Comparison of ENCODE assay signal across 1 cellular context in the genomic region with DNA sequence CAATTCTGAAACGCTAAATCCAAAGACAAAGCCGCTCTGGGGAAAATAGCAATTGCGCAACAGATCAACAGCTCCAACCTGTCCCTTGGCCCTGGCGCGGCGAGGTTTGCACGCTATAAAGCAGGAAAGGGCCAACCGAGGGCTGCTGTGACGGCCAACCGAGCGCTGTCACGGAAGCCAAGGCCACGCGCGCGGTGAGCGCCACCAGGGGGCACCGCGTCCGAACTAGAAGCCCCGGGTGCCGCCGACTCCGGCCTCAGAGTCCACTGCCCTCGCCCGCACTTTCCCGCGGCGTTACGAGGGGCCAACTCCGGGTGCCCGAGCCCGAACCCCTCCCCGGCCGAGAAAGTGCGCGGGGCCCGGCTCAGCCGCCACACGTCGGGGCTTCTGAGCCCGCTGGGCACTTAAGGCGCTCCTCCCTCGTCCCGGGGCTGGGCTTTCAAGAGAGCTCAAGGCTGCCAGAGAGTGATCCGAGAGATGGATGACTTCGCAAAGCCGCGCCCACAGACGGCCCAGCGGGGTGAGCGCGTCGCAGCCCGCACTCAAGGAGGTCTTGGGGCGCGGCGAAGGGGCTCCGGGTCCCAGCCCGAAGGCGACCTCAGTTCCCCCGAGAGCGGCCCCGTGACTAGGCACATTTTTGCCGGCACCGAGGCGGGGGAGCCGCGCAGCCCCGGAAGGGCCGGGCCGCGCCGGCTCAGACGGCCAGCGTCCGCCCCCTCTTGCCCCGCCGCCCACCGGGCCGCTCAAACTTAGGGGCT.
TF ChIP-seq lines count a peak whose summit lies in the region.

No MANE protein-coding gene starts in this region.

TF ChIP-seq in HepG2, 621 proteins besides CTCF, POLR2A, EP300 and RAD21 (continued from another document and continues in another):
- TF ChIP-seq ZNF276 (CRISPR knock-in tag; IDR thresholded peaks at IDR 0.05; ENCODE audit: low read depth) (0 out of 2 replicates have a peak, but pooled peaks have one; percentile 58), ZBTB38 (CRISPR knock-in tag; IDR thresholded peaks at IDR 0.05) (peak; percentile 95), YEATS2 (CRISPR knock-in tag; IDR thresholded peaks at IDR 0.05; ENCODE audit: borderline replicate concordance) (peak; percentile 87), CENPT (CRISPR knock-in tag; IDR thresholded peaks at IDR 0.05; ENCODE audit: low read depth) (peak; percentile 79; the same call in 1 of the 2 replicates), IRF9 (CRISPR knock-in tag; IDR thresholded peaks at IDR 0.05; ENCODE audit: borderline replicate concordance) (peak; percentile 94), ZNF597 (CRISPR knock-in tag; IDR thresholded peaks at IDR 0.05) (no peak), KDM1A (CRISPR knock-in tag; IDR thresholded peaks at IDR 0.05) (no peak; the same call in 1 of the 2 replicates), ZNF530 (CRISPR knock-in tag; IDR thresholded peaks at IDR 0.05; ENCODE audit: low read depth) (peak; percentile 81; the same call in 1 of the 2 replicates), ZNF562 (CRISPR knock-in tag; IDR thresholded peaks at IDR 0.05; ENCODE audit: borderline replicate concordance) (no peak), NFYC (CRISPR knock-in tag; IDR thresholded peaks at IDR 0.05) (peak; percentile 36; the same call in 1 of the 2 replicates), ZNF639 (CRISPR knock-in tag; conservative IDR thresholded peaks at IDR 0.05) (peak; percentile 88), HNRNPH1 (optimal IDR thresholded peaks at IDR 0.05; ENCODE audit: low read depth, low read length) (no peak), ZFYVE20 (CRISPR knock-in tag; IDR thresholded peaks at IDR 0.05; ENCODE audit: borderline replicate concordance, low read depth) (no peak), IRF1 (CRISPR knock-in tag; IDR thresholded peaks at IDR 0.05; ENCODE audit: low read depth) (peak; percentile 88; the same call in 1 of the 2 replicates), RERE (CRISPR knock-in tag; IDR thresholded peaks at IDR 0.05; ENCODE audit: low read depth) (peak; percentile 65), MBNL3 (CRISPR knock-in tag; conservative IDR thresholded peaks at IDR 0.05) (no peak), PHB2 (IDR thresholded peaks at IDR 0.05; ENCODE audit: partially characterized antibody) (no peak), TARDBP (CRISPR knock-in tag; IDR thresholded peaks at IDR 0.05) (peak; percentile 98), NONO (IDR thresholded peaks at IDR 0.05) (no peak), NONO (CRISPR knock-in tag; conservative IDR thresholded peaks at IDR 0.05) (peak; percentile 100), FIP1L1 (IDR thresholded peaks at IDR 0.05; ENCODE audit: borderline replicate concordance, insufficient read depth, low read depth, low read length) (0 out of 2 replicates have a peak, but pooled peaks have one; percentile 60), ZNF331 (CRISPR knock-in tag; IDR thresholded peaks at IDR 0.05) (peak; percentile 96), UBTF (CRISPR knock-in tag; IDR thresholded peaks at IDR 0.05) (peak; percentile 100), SIX4 (CRISPR knock-in tag; IDR thresholded peaks at IDR 0.05) (peak; percentile 66), ZMAT5 (CRISPR knock-in tag; IDR thresholded peaks at IDR 0.05; ENCODE audit: borderline replicate concordance, low read depth) (0 out of 2 replicates have a peak, but pooled peaks have one; percentile 66), ZNF263 (CRISPR knock-in tag; IDR thresholded peaks at IDR 0.05) (peak; percentile 52), GFI1 (CRISPR knock-in tag; IDR thresholded peaks at IDR 0.05; ENCODE audit: borderline replicate concordance) (peak; percentile 39; the same call in 1 of the 2 replicates), ZNF879 (CRISPR knock-in tag; IDR thresholded peaks at IDR 0.05) (no peak), ZNF253 (CRISPR knock-in tag; IDR thresholded peaks at IDR 0.05; ENCODE audit: borderline replicate concordance) (peak; percentile 85; the same call in 1 of the 2 replicates), ZNF274 (CRISPR knock-in tag; IDR thresholded peaks at IDR 0.05) (peak; percentile 93), GABPA (IDR thresholded peaks at IDR 0.05; ENCODE audit: low read depth, low read length) (no peak), GABPA (CRISPR knock-in tag; IDR thresholded peaks at IDR 0.05; ENCODE audit: low read depth) (peak; percentile 64), PCBP2 (optimal IDR thresholded peaks at IDR 0.05; ENCODE audit: low read depth, low read length, poor library complexity, severe bottlenecking) (no peak), RBFOX2 (IDR thresholded peaks at IDR 0.05; ENCODE audit: low read depth, low read length) (peak; percentile 94), SIN3A (IDR thresholded peaks at IDR 0.05; ENCODE audit: borderline replicate concordance, low read depth, low read length) (peak; percentile 98), MAF1 (CRISPR knock-in tag; IDR thresholded peaks at IDR 0.05; ENCODE audit: borderline replicate concordance) (no peak; the same call in 1 of the 2 replicates), ZMYM3 (CRISPR knock-in tag; IDR thresholded peaks at IDR 0.05) (peak; percentile 95), TSC22D2 (CRISPR knock-in tag; IDR thresholded peaks at IDR 0.05; ENCODE audit: borderline replicate concordance) (peak; percentile 36; the same call in 1 of the 2 replicates)
- TF ChIP-seq, protein P1, sequence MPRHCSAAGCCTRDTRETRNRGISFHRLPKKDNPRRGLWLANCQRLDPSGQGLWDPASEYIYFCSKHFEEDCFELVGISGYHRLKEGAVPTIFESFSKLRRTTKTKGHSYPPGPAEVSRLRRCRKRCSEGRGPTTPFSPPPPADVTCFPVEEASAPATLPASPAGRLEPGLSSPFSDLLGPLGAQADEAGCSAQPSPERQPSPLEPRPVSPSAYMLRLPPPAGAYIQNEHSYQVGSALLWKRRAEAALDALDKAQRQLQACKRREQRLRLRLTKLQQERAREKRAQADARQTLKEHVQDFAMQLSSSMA (CRISPR knock-in tag; IDR thresholded peaks at IDR 0.05), result peak; percentile 74; the same call in 1 of the 2 replicates
- TF ChIP-seq, protein P2, sequence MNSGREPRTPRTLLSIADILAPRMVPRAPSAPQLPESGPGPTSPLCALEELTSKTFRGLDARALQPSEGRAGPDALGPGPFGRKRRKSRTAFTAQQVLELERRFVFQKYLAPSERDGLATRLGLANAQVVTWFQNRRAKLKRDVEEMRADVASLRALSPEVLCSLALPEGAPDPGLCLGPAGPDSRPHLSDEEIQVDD (CRISPR knock-in tag; IDR thresholded peaks at IDR 0.05; ENCODE audit: borderline replicate concordance), result peak; percentile 81; the same call in 1 of the 2 replicates
